ENCODE assay signal across 8 cellular contexts in the genomic region with DNA sequence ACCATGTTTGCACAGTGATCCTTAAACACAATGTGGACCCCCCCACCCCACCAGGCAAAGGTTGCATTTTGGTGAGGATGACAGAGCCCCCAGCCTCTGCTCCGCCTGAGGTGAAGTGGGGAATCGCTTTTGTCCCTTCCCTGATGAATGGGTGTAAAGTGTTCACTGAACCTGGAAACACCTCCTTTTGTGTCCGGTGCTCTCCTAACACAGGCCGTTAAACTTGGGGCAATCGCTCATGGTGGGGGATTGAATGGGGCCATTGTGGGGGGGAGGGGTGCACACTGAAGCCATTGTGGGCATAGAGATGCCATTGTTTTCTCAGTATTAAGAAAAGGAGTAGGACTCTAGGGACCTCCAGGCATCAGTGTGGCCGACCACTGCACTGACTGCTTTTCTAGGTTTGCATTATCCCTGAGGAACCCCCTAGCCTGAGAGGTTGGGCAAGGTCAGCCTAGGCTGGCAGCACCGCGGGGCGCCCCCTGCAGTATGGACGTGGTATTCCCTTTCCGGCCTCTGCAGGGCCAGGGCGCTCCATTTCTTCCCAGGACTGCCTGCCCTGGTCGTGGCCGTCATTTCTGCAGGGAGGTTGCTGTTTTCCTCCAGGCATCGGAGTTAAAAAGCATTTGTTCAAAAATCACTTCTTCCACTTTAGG.
DNase-seq lines count a peak whose midpoint lies in the region; ATAC-seq and TF ChIP-seq lines count a peak whose summit lies in the region.

No MANE protein-coding gene starts in this region.

- H3K27me3 Mint-ChIP-seq in brain, result peaks cover 8% of the 10 kb centered on the region
- peaks cover 1 to 19% of the 10 kb centered on the region in 2 donors for H3K27me3 Mint-ChIP-seq in natural killer cell (ENCODE audit: low read depth in 2 of 2)

- H3K27ac Mint-ChIP-seq in brain (peak overlapping the region in 1 of 5 experiments; percentile 72), natural killer cell (no peak overlapping the region)

- intact Hi-C loops in natural killer cell (cut with micrococcal nuclease), result no loop called here

- H3K4me1 Mint-ChIP-seq in brain (peaks cover 63% of the 10 kb centered on the region), natural killer cell (peaks cover 3 to 4% of the 10 kb centered on the region in 2 donors)

- H3K4me3 Mint-ChIP-seq in brain, result no peak overlapping the region
- H3K4me3 Mint-ChIP-seq in natural killer cell, result no peak overlapping the region

- H3K36me3 Mint-ChIP-seq in brain, result peaks cover 5% of the 10 kb centered on the region
- no peaks in the 10 kb centered on the region for H3K36me3 Mint-ChIP-seq in natural killer cell

- TF ChIP-seq CTCF in GM10266 (IDR thresholded peaks at IDR 0.05; ENCODE audit: control insufficient read depth, insufficient read depth, low read depth, missing control alignments) (peak; percentile 43), brain (conservative IDR thresholded peaks at IDR 0.05) (peak; percentile 25 to 72), natural killer cell (IDR thresholded peaks at IDR 0.05) (peak; percentile 52)

- DNase-seq in GM10266 (ENCODE audit: extremely low spot score) (no peak), NCI-H69 (lab: John Stamatoyannopoulos, UW) (peak; percentile 35), natural killer cell (no peak), NCI-H446 (lab: John Stamatoyannopoulos, UW) (no peak), NCI-H1105 treated with DMSO at 0.1 percent for 48 hours (lab: John Stamatoyannopoulos, UW) (no peak), putamen (ENCODE audit: low spot score) (no peak)

- H3K9me3 Mint-ChIP-seq in brain, result no peaks in the 10 kb centered on the region
- H3K9me3 Mint-ChIP-seq in natural killer cell, result no peaks in the 10 kb centered on the region

- ATAC-seq in natural killer cell, result peak in 2 of 3 donors; percentile 37 to 67
- ATAC-seq in GM21360 (IDR thresholded peaks at IDR 0.05; ENCODE audit: unreplicated experiment), result no peak
